In genomic region chr19:10106100-10106936, GRCh38 we compare ENCODE assay signal across 8 cellular contexts. TPM values are rescaled to one million over a fixed set of nuclear protein-coding genes. Genes with fewer than 3 reads are reported as not detected.
DNase-seq lines count a peak whose midpoint lies in the region; ATAC-seq and TF ChIP-seq lines count a peak whose summit lies in the region.

PPAN (plus strand) TSS chr19:10106362; CDS start chr19:10106395, 33 bp downstream.

- peak within 1 kb of the TSS; percentile 60 for H3K4me3 ChIP-seq in GM12864 (ENCODE audit: low read depth, low read length)
- H3K4me3 ChIP-seq in parathyroid adenoma (ENCODE audit: low read depth, low read length) = peak within 1 kb of the TSS; percentile 62
- peak within 1 kb of the TSS; percentile 62 to 97 for H3K4me3 ChIP-seq in tibial artery

- intact Hi-C loops in Right ventricle myocardium superior (cut with DNase I) (no loop called here), tibial artery (cut with DNase I; ENCODE audit: low total_unique reads) (loop anchor here (5.0 to 10.0 kb wide), 2 partner anchors 88 to 146 kb away; partner anchors contain the start of genes DNMT1 and MRPL4)

- DNase-seq in GM12864 (ENCODE audit: low read depth) (peak; percentile 95), NCI-H1436 treated with DMSO at 0.1 percent for 48 hours (lab: John Stamatoyannopoulos, UW) (peak; percentile 80), T follicular helper cell (ENCODE audit: low read depth) (peak; percentile 98), Right ventricle myocardium superior (peak; percentile 98), tibial artery (peak; percentile 98 to 99)
- DNase-seq in activated naive CD8-positive, alpha-beta T cell treated with anti-CD3 and anti-CD28 coated beads, Interleukin-2, amount 50 U/mL, for 24 hours = peak; percentile 97

- H3K4me1 Mint-ChIP-seq in activated naive CD8-positive, alpha-beta T cell treated with anti-CD3 and anti-CD28 coated beads, Interleukin-2, amount 50 U/mL, for 24 hours = peaks cover 84% of the 10 kb centered on the region

- H2AFZ ChIP-seq in parathyroid adenoma = peak within 1 kb of the TSS; percentile 60

- peak within 1 kb of the TSS; percentile 94 for H3K4me3 Mint-ChIP-seq in activated naive CD8-positive, alpha-beta T cell treated with anti-CD3 and anti-CD28 coated beads, Interleukin-2, amount 50 U/mL, for 24 hours

- no peaks in the 10 kb centered on the region for H3K27me3 ChIP-seq in parathyroid adenoma (ENCODE audit: control insufficient read depth, insufficient read depth, low read length)
- H3K27me3 ChIP-seq in tibial artery = no peaks in the 10 kb centered on the region

- no peaks in the 10 kb centered on the region for H3K79me2 ChIP-seq in parathyroid adenoma

- ATAC-seq in HG02840 (IDR thresholded peaks at IDR 0.05; ENCODE audit: low FRiP score, unreplicated experiment) = peak; percentile 42
- ATAC-seq in activated naive CD8-positive, alpha-beta T cell treated with anti-CD3 and anti-CD28 coated beads, Interleukin-2, amount 50 U/mL, for 24 hours = peak; percentile 56
- ATAC-seq in Right ventricle myocardium superior (ENCODE audit: poor library complexity) = peak; percentile 98

- peak within 1 kb of the TSS; percentile 100 for H3K27ac Mint-ChIP-seq in activated naive CD8-positive, alpha-beta T cell treated with anti-CD3 and anti-CD28 coated beads, Interleukin-2, amount 50 U/mL, for 24 hours

- peaks cover 45% of the 10 kb centered on the region for H3K36me3 Mint-ChIP-seq in activated naive CD8-positive, alpha-beta T cell treated with anti-CD3 and anti-CD28 coated beads, Interleukin-2, amount 50 U/mL, for 24 hours (ENCODE audit: low read depth)

- H3K4me1 ChIP-seq in parathyroid adenoma = peaks cover 5% of the 10 kb centered on the region
- H3K4me1 ChIP-seq in tibial artery = peaks cover 0 to 18% (median 15%) of the 10 kb centered on the region in 4 donors

- H3K4me2 ChIP-seq in parathyroid adenoma (ENCODE audit: low read length) = peak within 1 kb of the TSS; percentile 75

- H3K9me3 ChIP-seq in parathyroid adenoma (ENCODE audit: control insufficient read depth, low read length) = no peaks in the 10 kb centered on the region
- no peaks in the 10 kb centered on the region for H3K9me3 ChIP-seq in tibial artery

- no peak within 1 kb of the TSS for H3K9ac ChIP-seq in parathyroid adenoma

- H3K36me3 ChIP-seq in parathyroid adenoma (ENCODE audit: control insufficient read depth, insufficient read depth, low read length) (no peaks in the 10 kb centered on the region), tibial artery (peaks cover 40% of the 10 kb centered on the region in 3 donors)

- no peaks in the 10 kb centered on the region for H3K9me3 Mint-ChIP-seq in activated naive CD8-positive, alpha-beta T cell treated with anti-CD3 and anti-CD28 coated beads, Interleukin-2, amount 50 U/mL, for 24 hours

- H3K27ac ChIP-seq in parathyroid adenoma (peak within 1 kb of the TSS; percentile 43), tibial artery (peak within 1 kb of the TSS; percentile 69 to 79)

- no peak for TF ChIP-seq CTCF in GM12864 (IDR thresholded peaks at IDR 0.05; ENCODE audit: low read depth, low read length, missing control alignments)
- TF ChIP-seq CTCF in parathyroid adenoma (IDR thresholded peaks at IDR 0.05) = no peak
- TF ChIP-seq CTCF in tibial artery (IDR thresholded peaks at IDR 0.05) = peak in 1 of 2 experiments; percentile 6

- peaks cover 2% of the 10 kb centered on the region for H3K27me3 Mint-ChIP-seq in activated naive CD8-positive, alpha-beta T cell treated with anti-CD3 and anti-CD28 coated beads, Interleukin-2, amount 50 U/mL, for 24 hours

RNA-seq across cellular contexts. Expression of gene PPAN, which starts in this region (rescaled TPM):
- total RNA-seq in Right ventricle myocardium superior = 20.0 TPM

Comparison
In these comparisons a context has a peak if more than half of its experiments do, and no peak if none do; other contexts are left out.
1. Peak in every context shown above with its lines: DNase-seq, ATAC-seq, H3K4me3 ChIP-seq and H3K27ac ChIP-seq.
2. ATAC-seq: peak in every context shown above with its lines; median percentile 98 in Right ventricle myocardium superior; 56 in activated naive CD8-positive, alpha-beta T cell treated with anti-CD3 and anti-CD28 coated beads, Interleukin-2, amount 50 U/mL, for 24 hours; 42 in HG02840.